In the genomic region with DNA sequence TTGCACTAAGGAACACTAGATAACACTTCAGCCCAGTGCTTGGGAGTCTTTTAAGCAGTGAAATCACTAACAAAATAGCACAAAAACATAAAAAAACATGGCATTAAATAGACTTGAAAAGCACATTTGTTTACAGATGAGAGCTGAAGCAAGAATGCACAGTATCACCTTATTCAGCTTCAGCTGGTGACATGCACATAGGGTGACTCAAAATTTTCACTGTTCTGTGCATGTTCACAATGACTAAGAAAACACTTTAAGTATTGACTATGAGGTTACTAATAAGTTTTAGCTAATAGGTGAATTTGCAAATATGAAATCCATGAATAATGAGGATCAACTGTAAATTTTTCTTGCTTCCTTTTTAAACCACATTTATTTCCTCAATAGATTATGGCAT, we compare ENCODE assay signal across 23 cellular contexts.
DNase-seq lines count a peak whose midpoint lies in the region; ATAC-seq and TF ChIP-seq lines count a peak whose summit lies in the region.
"Had no signal": no experiment of that assay in that cellular context is flagged by ENCODE, and none has a peak within 500 bp of the region (broad histone marks: within the 10 kb centered on the region; RNA-seq: fewer than 3 reads in every experiment).

No MANE protein-coding gene starts in this region.

- H2AFZ ChIP-seq in PC-9: no peak overlapping the region; the same call in 1 of the 2 replicates

- H3K4me1 ChIP-seq in PC-9 (replicated peaks; ENCODE audit: insufficient read depth): peaks cover 31% of the 10 kb centered on the region

- no peak for TF ChIP-seq CTCF in PC-9 (conservative IDR thresholded peaks at IDR 0.05)

- H3F3A ChIP-seq in PC-9 (ENCODE audit: insufficient read depth, low read depth): peaks cover 26% of the 10 kb centered on the region

- CTCF ChIA-PET in PC-9 (lab: Charles Lee): no interaction called here

- no peaks in the 10 kb centered on the region for H3K36me3 ChIP-seq in PC-9 (ENCODE audit: low read depth)
- H3K36me3 ChIP-seq: esophagus squamous epithelium had no signal

- BruUV-seq in PC-9 (replicated peaks; lab: Mats Ljungman, UMichigan): no TSS peak

- 0 out of 2 replicates have a peak overlapping the region, but pooled peaks have one; percentile 32 for H3K4me3 ChIP-seq in PC-9
- H3K4me3 ChIP-seq: esophagus squamous epithelium, SK-N-MC, testis had no signal

- intact Hi-C loops in PC-9 (cut with micrococcal nuclease; ENCODE audit: unreplicated experiment): loop anchor here (5.0 kb wide), 1 partner anchor 125 kb away; no protein-coding TSS in a partner anchor
- intact Hi-C loops in posterior vena cava (cut with DNase I): no loop called here

- no peaks in the 10 kb centered on the region for H3K27me3 ChIP-seq in PC-9 (ENCODE audit: insufficient read depth, low read depth)
- H3K27me3 ChIP-seq: esophagus squamous epithelium, testis had no signal

- H3K27ac ChIP-seq in PC-9: peak overlapping the region; percentile 81
- H3K27ac ChIP-seq: SK-N-MC, testis had no signal

- peaks cover 4% of the 10 kb centered on the region for H3K9me3 ChIP-seq in PC-9 (ENCODE audit: insufficient read depth, low read depth)
- H3K9me3 ChIP-seq: esophagus squamous epithelium, testis had no signal

- peak overlapping the region; percentile 64 for H3K4me2 ChIP-seq in PC-9

- H3K79me2 ChIP-seq in PC-9 (ENCODE audit: low read depth): no peaks in the 10 kb centered on the region

- H3K9me2 ChIP-seq in PC-9 (ENCODE audit: insufficient read depth): no peaks in the 10 kb centered on the region

- ATAC-seq in esophagus mucosa (peak; percentile 66), GM21528 (IDR thresholded peaks at IDR 0.05; ENCODE audit: low FRiP score, unreplicated experiment) (no peak)
- ATAC-seq: activated T-cell treated with anti-CD3 and anti-CD28 coated beads, Interleukin-2, amount 50 U/mL, for 4 hours; effector memory CD8-positive, alpha-beta T cell; left colon; naive thymus-derived CD8-positive, alpha-beta T cell; Panc1; stimulated activated naive B cell treated with anti-CD40 and anti-IgM and Interleukin-4, amounts not matched to agents 10 μg/mL and 1 μg/mL and 100 μg/mL, for 72 hours had no signal

- DNase-seq in ELR (ENCODE audit: low read depth) (peak; percentile 81), PC-9 (no peak), renal cortical epithelial cell (ENCODE audit: low read depth) (peak; percentile 35), H4 (ENCODE audit: low spot score) (no peak), posterior vena cava (ENCODE audit: low spot score) (no peak)
- DNase-seq: activated CD4-positive, alpha-beta T cell treated with anti-CD3 and anti-CD28 coated beads for 4 hours; activated T-cell treated with anti-CD3 and anti-CD28 coated beads, Interleukin-2, amount 50 U/mL, for 4 hours; CD4-positive, alpha-beta T cell; effector memory CD8-positive, alpha-beta T cell; esophagus squamous epithelium; glutamatergic neuron; left colon; naive thymus-derived CD8-positive, alpha-beta T cell; NCI-H1436 treated with DMSO at 0.1 percent for 48 hours; stimulated activated CD4-positive, alpha-beta T cell treated with anti-CD3 and anti-CD28 coated beads, Interleukin-12 subunit alpha, Interleukin-12 subunit beta, amount 100 ng/mL, for 4 hours; stimulated activated CD4-positive, alpha-beta T cell treated with anti-CD3 and anti-CD28 coated beads, Interleukin-4, amount 100 ng/mL, for 24 hours; stimulated activated naive B cell treated with anti-CD40 and anti-IgM and Interleukin-4, amounts not matched to agents 10 μg/mL and 1 μg/mL and 100 μg/mL, for 72 hours; T-helper 2 cell; testis had no signal

- H4K20me1 ChIP-seq in PC-9 (ENCODE audit: insufficient read depth): no peaks in the 10 kb centered on the region

- POLR2A ChIA-PET in PC-9 (lab: Charles Lee; ENCODE audit: unreplicated experiment): interaction anchor here (0.7 kb wide), 1 partner anchor 702 kb away, joined by 5 read pairs; a partner anchor contains a TSS

Comparison
In these comparisons a context has a peak if more than half of its experiments do, and no peak if none do; other contexts are left out.
1. DNase-seq: peak in ELR (single experiment) and renal cortical epithelial cell (single experiment); none in PC-9 (0 of 2), H4 (single experiment) and posterior vena cava (single experiment).